In the genomic region with DNA sequence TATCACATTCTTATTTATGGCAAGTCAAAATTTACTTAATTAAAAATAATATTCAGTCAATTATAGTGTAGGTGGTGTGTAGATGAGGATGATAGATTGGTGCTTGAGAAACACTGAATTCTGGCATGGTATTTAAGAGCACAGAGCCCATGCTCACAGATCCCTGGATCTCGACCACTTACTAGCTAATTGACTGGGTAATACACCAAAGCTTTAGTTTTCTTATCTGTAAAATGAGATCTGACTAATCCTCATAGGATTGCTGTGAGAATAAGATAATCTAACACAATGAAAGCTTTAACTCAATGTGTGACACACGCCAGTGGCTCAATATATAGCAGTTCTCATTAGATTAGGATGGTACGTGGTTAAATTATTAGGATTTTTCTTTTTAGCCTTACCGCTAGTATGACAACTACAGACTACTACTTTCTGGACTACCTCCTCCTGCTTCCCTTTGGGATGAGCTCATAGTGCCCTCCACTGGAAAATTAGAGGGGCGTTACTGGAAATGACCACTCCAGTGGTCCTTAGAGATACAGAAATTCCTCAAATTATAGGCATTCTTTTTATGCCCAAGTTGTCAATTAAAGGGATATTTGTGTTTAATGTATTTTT, we compare ENCODE assay signal across 11 cellular contexts.
DNase-seq lines count a peak whose midpoint lies in the region; ATAC-seq and TF ChIP-seq lines count a peak whose summit lies in the region.
"Had no signal": no experiment of that assay in that cellular context is flagged by ENCODE, and none has a peak within 500 bp of the region (broad histone marks: within the 10 kb centered on the region; RNA-seq: fewer than 3 reads in every experiment).

No MANE protein-coding gene starts in this region.

- no peaks in the 10 kb centered on the region for H3K27me3 ChIP-seq in BJ (ENCODE audit: control insufficient read depth, insufficient read depth, low read length)
- no peaks in the 10 kb centered on the region for H3K27me3 ChIP-seq in lower lobe of right lung (ENCODE audit: low read depth)
- H3K27me3 ChIP-seq: esophagus squamous epithelium had no signal

- no peaks in the 10 kb centered on the region for H3K36me3 ChIP-seq in BJ (ENCODE audit: control insufficient read depth, insufficient read depth, low read length)
- H3K36me3 ChIP-seq in lower lobe of right lung: no peaks in the 10 kb centered on the region
- H3K36me3 ChIP-seq: esophagus squamous epithelium had no signal

- H3K4me3 ChIP-seq in BJ (ENCODE audit: low read depth, low read length): no peak overlapping the region
- H3K4me3 ChIP-seq in choroid plexus epithelial cell (ENCODE audit: low read depth, low read length): no peak overlapping the region
- H3K4me3 ChIP-seq in lower lobe of right lung: no peak overlapping the region
- H3K4me3 ChIP-seq: esophagus squamous epithelium had no signal

- H3K4me1 ChIP-seq in lower lobe of right lung: no peaks in the 10 kb centered on the region
- H3K4me1 ChIP-seq: esophagus squamous epithelium had no signal

- no peaks in the 10 kb centered on the region for H3K9me3 Mint-ChIP-seq in nephron progenitor cell
- peaks cover 0 to 16% (median 4%) of the 10 kb centered on the region in 9 donors for H3K9me3 Mint-ChIP-seq in naive thymus-derived CD8-positive, alpha-beta T cell

- ATAC-seq in lower lobe of right lung: no peak
- ATAC-seq in naive thymus-derived CD8-positive, alpha-beta T cell: no peak

- H3K27ac Mint-ChIP-seq in nephron progenitor cell: no peak overlapping the region
- H3K27ac Mint-ChIP-seq in naive thymus-derived CD8-positive, alpha-beta T cell: no peak overlapping the region

- CTCF ChIA-PET in BJ (lab: Yijun Ruan, JAX) (interaction anchor here (0.8 to 2.1 kb wide), 8 partner anchors 14 to 587 kb away, joined by 3 to 10 read pairs (median 4); no protein-coding TSS in a partner anchor), RWPE1 (lab: Yijun Ruan, JAX) (interaction anchor here (0.7 kb wide), 1 partner anchor 1611 kb away, joined by 3 read pairs; no protein-coding TSS in a partner anchor)

- POLR2A ChIA-PET in BJ (lab: Charles Lee): interaction anchor here (0.6 kb wide), 1 partner anchor 478 kb away, joined by 6 read pairs; no protein-coding TSS in a partner anchor
- POLR2A ChIA-PET in RWPE1 (lab: Yijun Ruan, JAX; ENCODE audit: low non-redundant PET): no interaction called here
- POLR2A ChIA-PET in naive thymus-derived CD8-positive, alpha-beta T cell (lab: Charles Lee): no interaction called here

- no peaks in the 10 kb centered on the region for H3K36me3 Mint-ChIP-seq in nephron progenitor cell (ENCODE audit: low read depth)
- no peaks in the 10 kb centered on the region for H3K36me3 Mint-ChIP-seq in naive thymus-derived CD8-positive, alpha-beta T cell

- H3K27ac ChIP-seq in lower lobe of right lung (no peak overlapping the region), RWPE1 (no peak overlapping the region)
- H3K27ac ChIP-seq: esophagus squamous epithelium had no signal

- peaks cover 7% of the 10 kb centered on the region for H3K4me1 Mint-ChIP-seq in nephron progenitor cell
- no peaks in the 10 kb centered on the region for H3K4me1 Mint-ChIP-seq in naive thymus-derived CD8-positive, alpha-beta T cell

- no peak overlapping the region for H3K4me3 Mint-ChIP-seq in nephron progenitor cell
- H3K4me3 Mint-ChIP-seq in naive thymus-derived CD8-positive, alpha-beta T cell: no peak overlapping the region

- no peaks in the 10 kb centered on the region for H3K9me3 ChIP-seq in lower lobe of right lung
- H3K9me3 ChIP-seq: esophagus squamous epithelium had no signal

- peak; percentile 37 for TF ChIP-seq CTCF in BJ (IDR thresholded peaks at IDR 0.05; ENCODE audit: insufficient read depth, low read depth, low read length)
- peak; percentile 55 for TF ChIP-seq CTCF in choroid plexus epithelial cell (conservative IDR thresholded peaks at IDR 0.05; ENCODE audit: low read depth, low read length)
- peak; percentile 28 for TF ChIP-seq CTCF in lower lobe of right lung (IDR thresholded peaks at IDR 0.05)
- no peak for TF ChIP-seq CTCF in RWPE1 (conservative IDR thresholded peaks at IDR 0.05; ENCODE audit: low read depth)
- no peak for TF ChIP-seq CTCF in nephron progenitor cell (IDR thresholded peaks at IDR 0.05)

- intact Hi-C loops in lower lobe of right lung (cut with DNase I): no loop called here

- no peak for DNase-seq in BJ (ENCODE audit: low read depth)
- DNase-seq in LHCN-M2 (ENCODE audit: low read depth): peak; percentile 4
- DNase-seq in choroid plexus epithelial cell (ENCODE audit: low read depth): peak; percentile 70
- DNase-seq in lower lobe of right lung: no peak
- no peak for DNase-seq in SHP77 treated with DMSO at 0.1 percent for 48 hours (lab: John Stamatoyannopoulos, UW)
- DNase-seq in RWPE1 (ENCODE audit: low spot score): no peak
- no peak for DNase-seq in nephron progenitor cell
- DNase-seq in naive thymus-derived CD8-positive, alpha-beta T cell: no peak
- DNase-seq: activated CD4-positive, alpha-beta T cell treated with anti-CD3 and anti-CD28 coated beads for 4 hours; central memory CD4-positive, alpha-beta T cell; esophagus squamous epithelium had no signal

- H3K27me3 Mint-ChIP-seq in nephron progenitor cell (ENCODE audit: low read depth, poor library complexity): peaks cover 10% of the 10 kb centered on the region
- peaks cover 0 to 9% (median 0%) of the 10 kb centered on the region in 5 donors for H3K27me3 Mint-ChIP-seq in naive thymus-derived CD8-positive, alpha-beta T cell

Comparison
In these comparisons a context has a peak if more than half of its experiments do, and no peak if none do; other contexts are left out.
1. DNase-seq: peak in LHCN-M2 (single experiment) and choroid plexus epithelial cell (single experiment); none in BJ (single experiment), lower lobe of right lung (single experiment), SHP77 treated with DMSO at 0.1 percent for 48 hours (single experiment), RWPE1 (single experiment), nephron progenitor cell (single experiment) and naive thymus-derived CD8-positive, alpha-beta T cell (0 of 10).
2. CTCF ChIP-seq: peak in BJ (single experiment), choroid plexus epithelial cell (single experiment) and lower lobe of right lung (single experiment); none in RWPE1 (single experiment) and nephron progenitor cell (single experiment).